ENCODE assay signal across 14 cellular contexts in genomic region chr2:201936817-201937216, GRCh38.
"Had no signal": no experiment of that assay in that cellular context is flagged by ENCODE, and none has a peak within 500 bp of the region (broad histone marks: within the 10 kb centered on the region; RNA-seq: fewer than 3 reads in every experiment).

No MANE protein-coding gene starts in this region.

- H3K36me3 ChIP-seq: gastroesophageal sphincter, heart left ventricle, suprapubic skin, upper lobe of left lung had no signal

- H3K9me3 ChIP-seq: gastroesophageal sphincter, suprapubic skin, upper lobe of left lung had no signal

- H3K4me1 ChIP-seq: gastroesophageal sphincter, heart left ventricle, upper lobe of left lung had no signal

- H3K27ac ChIP-seq: coronary artery, gastroesophageal sphincter, heart left ventricle, suprapubic skin, upper lobe of left lung had no signal

- H3K4me3 ChIP-seq: coronary artery, gastroesophageal sphincter, heart left ventricle, suprapubic skin, upper lobe of left lung had no signal

- H3K27me3 ChIP-seq: gastroesophageal sphincter, suprapubic skin, upper lobe of left lung had no signal

- DNase-seq: activated B cell treated with CpG ODN at 0.5 μM for 24 hours; activated CD4-positive, alpha-beta T cell treated with anti-CD3 and anti-CD28 coated beads for 4 hours; activated CD8-positive, alpha-beta T cell treated with anti-CD3 and anti-CD28 coated beads for 36 hours; activated naive CD4-positive, alpha-beta T cell treated with Interleukin-2 at 50 U/mL for 16 hours; activated T-cell treated with anti-CD3 and anti-CD28 coated beads, Interleukin-2, amount 50 U/mL, for 1 hour; heart left ventricle; immature natural killer cell; kidney glomerular epithelial cell; nucleus accumbens; retina; upper lobe of left lung had no signal
